In genomic region chr6:150006961-150007464, GRCh38 we compare ENCODE assay signal across 1 cellular context.
TF ChIP-seq lines count a peak whose summit lies in the region.

No MANE protein-coding gene starts in this region.

TF ChIP-seq in GM12878, 131 proteins besides CTCF, POLR2A, EP300 and RAD21 (continued from another document):
- TF ChIP-seq, protein P1, sequence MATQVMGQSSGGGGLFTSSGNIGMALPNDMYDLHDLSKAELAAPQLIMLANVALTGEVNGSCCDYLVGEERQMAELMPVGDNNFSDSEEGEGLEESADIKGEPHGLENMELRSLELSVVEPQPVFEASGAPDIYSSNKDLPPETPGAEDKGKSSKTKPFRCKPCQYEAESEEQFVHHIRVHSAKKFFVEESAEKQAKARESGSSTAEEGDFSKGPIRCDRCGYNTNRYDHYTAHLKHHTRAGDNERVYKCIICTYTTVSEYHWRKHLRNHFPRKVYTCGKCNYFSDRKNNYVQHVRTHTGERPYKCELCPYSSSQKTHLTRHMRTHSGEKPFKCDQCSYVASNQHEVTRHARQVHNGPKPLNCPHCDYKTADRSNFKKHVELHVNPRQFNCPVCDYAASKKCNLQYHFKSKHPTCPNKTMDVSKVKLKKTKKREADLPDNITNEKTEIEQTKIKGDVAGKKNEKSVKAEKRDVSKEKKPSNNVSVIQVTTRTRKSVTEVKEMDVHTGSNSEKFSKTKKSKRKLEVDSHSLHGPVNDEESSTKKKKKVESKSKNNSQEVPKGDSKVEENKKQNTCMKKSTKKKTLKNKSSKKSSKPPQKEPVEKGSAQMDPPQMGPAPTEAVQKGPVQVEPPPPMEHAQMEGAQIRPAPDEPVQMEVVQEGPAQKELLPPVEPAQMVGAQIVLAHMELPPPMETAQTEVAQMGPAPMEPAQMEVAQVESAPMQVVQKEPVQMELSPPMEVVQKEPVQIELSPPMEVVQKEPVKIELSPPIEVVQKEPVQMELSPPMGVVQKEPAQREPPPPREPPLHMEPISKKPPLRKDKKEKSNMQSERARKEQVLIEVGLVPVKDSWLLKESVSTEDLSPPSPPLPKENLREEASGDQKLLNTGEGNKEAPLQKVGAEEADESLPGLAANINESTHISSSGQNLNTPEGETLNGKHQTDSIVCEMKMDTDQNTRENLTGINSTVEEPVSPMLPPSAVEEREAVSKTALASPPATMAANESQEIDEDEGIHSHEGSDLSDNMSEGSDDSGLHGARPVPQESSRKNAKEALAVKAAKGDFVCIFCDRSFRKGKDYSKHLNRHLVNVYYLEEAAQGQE (IDR thresholded peaks at IDR 0.05; ENCODE audit: low read depth, low read length) = no peak
- no peak for TF ChIP-seq SRF (IDR thresholded peaks at IDR 0.05; ENCODE audit: low read depth in 2 of 2, low read length in 2 of 2)
